ENCODE assay signal across 9 cellular contexts in genomic region chr3:63343674-63344073, GRCh38.
A peak's percentile ranks its signal among the peaks of the same experiment; 100 is the strongest.
DNase-seq lines count a peak whose midpoint lies in the region; ATAC-seq and TF ChIP-seq lines count a peak whose summit lies in the region.
"Had no signal": no experiment of that assay in that cellular context is flagged by ENCODE, and none has a peak within 500 bp of the region (broad histone marks: within the 10 kb centered on the region; RNA-seq: fewer than 3 reads in every experiment).

No MANE protein-coding gene starts in this region.

- H3K4me3 ChIP-seq in MM.1S (ENCODE audit: low read length) = no peak overlapping the region
- no peak overlapping the region for H3K4me3 ChIP-seq in cardiac fibroblast (replicated peaks in 1 of 2; ENCODE audit: low read depth in 2 of 2, low read length in 2 of 2)

- H4K20me1 ChIP-seq in MM.1S (ENCODE audit: insufficient read depth, low read length) = no peaks in the 10 kb centered on the region

- no peaks in the 10 kb centered on the region for H3K79me2 ChIP-seq in MM.1S (ENCODE audit: low read length)

- H3K9ac ChIP-seq in MM.1S (ENCODE audit: low read length) = 0 out of 2 replicates have a peak overlapping the region, but pooled peaks have one; percentile 21

- no peaks in the 10 kb centered on the region for H3K36me3 ChIP-seq in MM.1S (replicated peaks; ENCODE audit: insufficient read depth, low read length)

- ATAC-seq in left colon (peak; percentile 96), HG03097 (IDR thresholded peaks at IDR 0.05; ENCODE audit: low FRiP score, unreplicated experiment) (no peak)

- H3F3A ChIP-seq in MM.1S (ENCODE audit: insufficient read depth, low read length) = no peaks in the 10 kb centered on the region

- no peaks in the 10 kb centered on the region for H3K9me3 ChIP-seq in MM.1S (replicated peaks; ENCODE audit: insufficient read depth, low read length)

- TF ChIP-seq CTCF in MM.1S (IDR thresholded peaks at IDR 0.05; ENCODE audit: low read length) (no peak), cardiac fibroblast (IDR thresholded peaks at IDR 0.05; ENCODE audit: low read depth, low read length) (no peak)

- H3K27me3 ChIP-seq in MM.1S (replicated peaks; ENCODE audit: insufficient read depth, low read length) = no peaks in the 10 kb centered on the region

- intact Hi-C loops in left colon (cut with DNase I, micrococcal nuclease) = no loop called here

- H3K9me2 ChIP-seq in MM.1S (replicated peaks; ENCODE audit: insufficient read depth, low read length) = no peaks in the 10 kb centered on the region

- H3K4me1 ChIP-seq in MM.1S (ENCODE audit: low read length) = 0 out of 2 replicates have a peak, but pooled peaks cover 5% of the 10 kb centered on the region

- peak overlapping the region; percentile 35; the same call in 1 of the 2 replicates for H2AFZ ChIP-seq in MM.1S (ENCODE audit: low read length)

- peak; percentile 7 to 35 for DNase-seq in NCI-H187 (lab: John Stamatoyannopoulos, UW)
- no peak for DNase-seq in NCI-H187 treated with DMSO at 0.1 percent for 48 hours (lab: John Stamatoyannopoulos, UW)
- peak; percentile 87 for DNase-seq in MM.1S
- DNase-seq in RPMI8226 = peak; percentile 92
- DNase-seq in cardiac fibroblast (ENCODE audit: low read depth in 2 of 2) = peak; percentile 98 to 99
- DNase-seq in left colon = peak; percentile 76 to 85
- DNase-seq in stimulated activated CD8-positive, alpha-beta memory T cell treated with anti-CD3 and anti-CD28 coated beads, Interleukin-7, amount 100 ng/mL, for 24 hours (ENCODE audit: low read depth) = peak; percentile 1

- H3K27ac ChIP-seq in MM.1S (ENCODE audit: low read length) = peak overlapping the region; percentile 19; the same call in 1 of the 2 replicates
- H3K27ac ChIP-seq: 22Rv1 had no signal

- peak overlapping the region; percentile 50; the same call in 1 of the 2 replicates for H3K4me2 ChIP-seq in MM.1S (ENCODE audit: low read depth, low read length)
